Comparison of ENCODE assay signal across 17 cellular contexts in genomic region chr1:224900062-224900461, GRCh38. TPM values are rescaled to one million over a fixed set of nuclear protein-coding genes. Genes with fewer than 3 reads are reported as not detected.
A peak's percentile ranks its signal among the peaks of the same experiment; 100 is the strongest.
DNase-seq lines count a peak whose midpoint lies in the region; ATAC-seq and TF ChIP-seq lines count a peak whose summit lies in the region.
"Had no signal": no experiment of that assay in that cellular context is flagged by ENCODE, and none has a peak within 500 bp of the region (broad histone marks: within the 10 kb centered on the region; RNA-seq: fewer than 3 reads in every experiment).

No MANE protein-coding gene starts in this region.

- H3K9me3 ChIP-seq in HEK293 (ENCODE audit: control insufficient read depth, insufficient read depth, low read depth, low read length) (peaks cover 6% of the 10 kb centered on the region), SJCRH30 (replicated peaks) (no peaks in the 10 kb centered on the region), Karpas-422 (ENCODE audit: low read length) (no peaks in the 10 kb centered on the region)
- H3K9me3 ChIP-seq: Caco-2 had no signal

- no peak overlapping the region for H3K4me2 ChIP-seq in Karpas-422 (ENCODE audit: low read depth, low read length, poor library complexity, severe bottlenecking)
- H3K4me2 ChIP-seq: BLaER1 treated with 17β-estradiol and CSF1 and Interleukin-3, amounts not matched to agents 10 nM and 100 nM had no signal

- TF ChIP-seq CTCF in HEK293 (tag by site-specific recombination; IDR thresholded peaks at IDR 0.05) (no peak), retinal pigment epithelial cell (conservative IDR thresholded peaks at IDR 0.05; ENCODE audit: low read depth, low read length) (no peak)

- H3K27ac ChIP-seq in HEK293 (ENCODE audit: extremely low read depth, low read depth, low read length) (no peak overlapping the region), SJCRH30 (peak overlapping the region; percentile 44), Karpas-422 (ENCODE audit: low read length) (no peak overlapping the region)
- H3K27ac ChIP-seq: BLaER1 treated with 17β-estradiol and CSF1 and Interleukin-3, amounts not matched to agents 10 nM and 100 nM; C4-2B had no signal

- H3K27me3 ChIP-seq in SJCRH30 (no peaks in the 10 kb centered on the region), Karpas-422 (ENCODE audit: low read length) (no peaks in the 10 kb centered on the region)
- H3K27me3 ChIP-seq: BLaER1 treated with 17β-estradiol and CSF1 and Interleukin-3, amounts not matched to agents 10 nM and 100 nM had no signal

- no peaks in the 10 kb centered on the region for H3K79me2 ChIP-seq in Karpas-422 (ENCODE audit: low read length)

- peak; percentile 17 to 69 for DNase-seq in SJCRH30
- peak; percentile 28 for DNase-seq in retinal pigment epithelial cell (ENCODE audit: low read depth)
- DNase-seq in NCI-H187 treated with DMSO at 0.1 percent for 48 hours (lab: John Stamatoyannopoulos, UW), result no peak
- no peak for DNase-seq in Karpas-422
- DNase-seq: 8988T; AML-193; Caco-2; Calu3; CD4-positive, alpha-beta T cell; CD8-positive, alpha-beta T cell; DMS79 treated with DMSO at 0.1 percent for 48 hours; GF-D8 had no signal

- ATAC-seq in GM18511 (IDR thresholded peaks at IDR 0.05; ENCODE audit: unreplicated experiment), result no peak
- ATAC-seq: CD8-positive, alpha-beta T cell had no signal

- H3K9ac ChIP-seq in Karpas-422 (ENCODE audit: low read length), result no peak overlapping the region
- H3K9ac ChIP-seq: BLaER1 treated with 17β-estradiol and CSF1 and Interleukin-3, amounts not matched to agents 10 nM and 100 nM had no signal

- POLR2A ChIA-PET in HEK293 (lab: Yijun Ruan, JAX), result no interaction called here

- H3K36me3 ChIP-seq in HEK293 (ENCODE audit: control insufficient read depth in 2 of 2, insufficient read depth in 1 of 2, low read length in 2 of 2), result no peaks in the 10 kb centered on the region
- H3K36me3 ChIP-seq in SJCRH30, result no peaks in the 10 kb centered on the region
- no peaks in the 10 kb centered on the region for H3K36me3 ChIP-seq in Karpas-422 (ENCODE audit: insufficient read depth, low read length)
- H3K36me3 ChIP-seq: BLaER1 treated with 17β-estradiol and CSF1 and Interleukin-3, amounts not matched to agents 10 nM and 100 nM had no signal

- H3K4me1 ChIP-seq in HEK293 (ENCODE audit: control insufficient read depth, insufficient read depth, low read length) (no peaks in the 10 kb centered on the region), SJCRH30 (peaks cover 16% of the 10 kb centered on the region), Karpas-422 (ENCODE audit: low read length) (no peaks in the 10 kb centered on the region)
- H3K4me1 ChIP-seq: BLaER1 treated with 17β-estradiol and CSF1 and Interleukin-3, amounts not matched to agents 10 nM and 100 nM; Caco-2 had no signal

- H2AFZ ChIP-seq in Karpas-422 (ENCODE audit: low read length), result no peak overlapping the region

- CTCF ChIA-PET in HEK293 (lab: Yijun Ruan, JAX), result interaction anchor here (0.6 to 1.4 kb wide), 4 partner anchors 13 to 386 kb away, joined by 3 to 7 read pairs (median 4); no protein-coding TSS in a partner anchor

- H3K9me2 ChIP-seq in Karpas-422 (replicated peaks; ENCODE audit: insufficient read depth, low read length), result no peaks in the 10 kb centered on the region

- no peaks in the 10 kb centered on the region for H4K20me1 ChIP-seq in Karpas-422 (ENCODE audit: insufficient read depth, low read depth, low read length)
- H4K20me1 ChIP-seq: BLaER1 treated with 17β-estradiol and CSF1 and Interleukin-3, amounts not matched to agents 10 nM and 100 nM had no signal

- no peak overlapping the region for H3K4me3 ChIP-seq in HEK293 (ENCODE audit: low read depth, low read length)
- no peak overlapping the region for H3K4me3 ChIP-seq in SJCRH30
- no peak overlapping the region for H3K4me3 ChIP-seq in retinal pigment epithelial cell (ENCODE audit: low read length)
- no peak overlapping the region for H3K4me3 ChIP-seq in Karpas-422 (ENCODE audit: low read length)
- H3K4me3 ChIP-seq: BLaER1 treated with 17β-estradiol and CSF1 and Interleukin-3, amounts not matched to agents 10 nM and 100 nM had no signal

TF ChIP-seq in HEK293, 187 proteins besides CTCF, POLR2A, EP300 and RAD21 (continues in another document):
- TF ChIP-seq ZNF658 (tag by site-specific recombination; IDR thresholded peaks at IDR 0.05) (no peak), ZNF202 (tag by site-specific recombination; IDR thresholded peaks at IDR 0.05; ENCODE audit: borderline replicate concordance) (peak; percentile 84), ZNF610 (tag by site-specific recombination; IDR thresholded peaks at IDR 0.05; ENCODE audit: borderline replicate concordance) (no peak), ZNF394 (tag by site-specific recombination; IDR thresholded peaks at IDR 0.05; ENCODE audit: borderline replicate concordance) (peak; percentile 88; the same call in 1 of the 2 replicates), GLIS2 (tag by site-specific recombination; IDR thresholded peaks at IDR 0.05) (no peak), ZNF561 (tag by site-specific recombination; IDR thresholded peaks at IDR 0.05; ENCODE audit: borderline replicate concordance) (no peak), ZNF266 (tag by site-specific recombination; IDR thresholded peaks at IDR 0.05; ENCODE audit: low read depth) (0 out of 2 replicates have a peak, but pooled peaks have one; percentile 42), PRDM10 (tag by site-specific recombination; IDR thresholded peaks at IDR 0.05) (no peak), ZBTB26 (tag by site-specific recombination; optimal IDR thresholded peaks at IDR 0.05) (no peak), ZSCAN30 (tag by site-specific recombination; IDR thresholded peaks at IDR 0.05) (no peak), ZNF654 (tag by site-specific recombination; IDR thresholded peaks at IDR 0.05; ENCODE audit: low read depth) (no peak), ZNF521 (tag by site-specific recombination; IDR thresholded peaks at IDR 0.05) (no peak), ZBTB17 (tag by site-specific recombination; IDR thresholded peaks at IDR 0.05) (no peak), ZNF704 (tag by site-specific recombination; IDR thresholded peaks at IDR 0.05) (no peak), ZNF169 (tag by site-specific recombination; IDR thresholded peaks at IDR 0.05) (no peak), ZNF571 (tag by site-specific recombination; IDR thresholded peaks at IDR 0.05) (no peak), ZNF473 (tag by site-specific recombination; IDR thresholded peaks at IDR 0.05) (no peak)
- TF ChIP-seq, protein P1, sequence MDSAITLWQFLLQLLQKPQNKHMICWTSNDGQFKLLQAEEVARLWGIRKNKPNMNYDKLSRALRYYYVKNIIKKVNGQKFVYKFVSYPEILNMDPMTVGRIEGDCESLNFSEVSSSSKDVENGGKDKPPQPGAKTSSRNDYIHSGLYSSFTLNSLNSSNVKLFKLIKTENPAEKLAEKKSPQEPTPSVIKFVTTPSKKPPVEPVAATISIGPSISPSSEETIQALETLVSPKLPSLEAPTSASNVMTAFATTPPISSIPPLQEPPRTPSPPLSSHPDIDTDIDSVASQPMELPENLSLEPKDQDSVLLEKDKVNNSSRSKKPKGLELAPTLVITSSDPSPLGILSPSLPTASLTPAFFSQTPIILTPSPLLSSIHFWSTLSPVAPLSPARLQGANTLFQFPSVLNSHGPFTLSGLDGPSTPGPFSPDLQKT (IDR thresholded peaks at IDR 0.05; ENCODE audit: borderline replicate concordance, low read depth, low read length), result no peak

RNA-seq across cellular contexts. Expression of gene DNAH14, which starts 29.4 kb away (rescaled TPM):
- total RNA-seq in SJCRH30 (2014; rRNA removed; shearing (Covaris generic)), result 70.4 and 77.2 TPM in 2 replicates
- total RNA-seq in Karpas-422 (2014; rRNA removed; shearing (Covaris generic); ENCODE audit: low replicate concordance), result not detected in 2 replicates
- total RNA-seq: B cell; CD8-positive, alpha-beta T cell had no signal

Comparison
In these comparisons a context has a peak if more than half of its experiments do, and no peak if none do; other contexts are left out.
1. DNase-seq: peak in SJCRH30 (2 of 2) and retinal pigment epithelial cell (single experiment); none in NCI-H187 treated with DMSO at 0.1 percent for 48 hours (single experiment) and Karpas-422 (single experiment).
2. RNA of gene DNAH14, which starts 29.4 kb away (total RNA-seq): 70.4 to 77.2 TPM in SJCRH30; not detected in Karpas-422; every median in the first group is over 10 times any median in the second.